8 cellular contexts compared by ENCODE assay signal in genomic region chr1:37595440-37596181, GRCh38. TPM values are rescaled to one million over a fixed set of nuclear protein-coding genes. Genes with fewer than 3 reads are reported as not detected.
A peak's percentile ranks its signal among the peaks of the same experiment; 100 is the strongest.
DNase-seq lines count a peak whose midpoint lies in the region; ATAC-seq and TF ChIP-seq lines count a peak whose summit lies in the region.

Gene GNL2 (minus strand): TSS chr1:37595937. CDS start chr1:37595822, 115 bp downstream.

- ATAC-seq in DND-41 (ENCODE audit: insufficient read depth, low read depth), result peak; percentile 97
- peak; percentile 99 for ATAC-seq in naive thymus-derived CD4-positive, alpha-beta T cell
- peak; percentile 98 to 100 for ATAC-seq in stimulated activated naive B cell treated with anti-CD40 and anti-IgM and Interleukin-4, amounts not matched to agents 10 μg/mL and 1 μg/mL and 100 μg/mL, for 72 hours (replicated peaks)

- no peaks in the 10 kb centered on the region for H3K9me3 Mint-ChIP-seq in naive thymus-derived CD4-positive, alpha-beta T cell
- no peaks in the 10 kb centered on the region for H3K9me3 Mint-ChIP-seq in stimulated activated naive B cell treated with anti-CD40 and anti-IgM and Interleukin-4, amounts not matched to agents 10 μg/mL and 1 μg/mL and 100 μg/mL, for 72 hours

- peaks cover 39% of the 10 kb centered on the region for H3K79me2 ChIP-seq in DND-41 (ENCODE audit: insufficient read depth, low read length)
- peaks cover 51% of the 10 kb centered on the region for H3K79me2 ChIP-seq in GM23248 (ENCODE audit: insufficient read depth)

- H3K36me3 ChIP-seq in DND-41 (ENCODE audit: insufficient read depth, low read length) (peaks cover 34% of the 10 kb centered on the region), GM23248 (ENCODE audit: low read depth) (peaks cover 24% of the 10 kb centered on the region)
- peaks cover 0 to 17% (median 13%) of the 10 kb centered on the region in 3 experiments for H3K36me3 ChIP-seq in naive thymus-derived CD4-positive, alpha-beta T cell (ENCODE audit: control insufficient read depth in 2 of 3, insufficient read depth in 3 of 3, low read length in 3 of 3)

- peak within 1 kb of the TSS; percentile 78 for H3K9ac ChIP-seq in DND-41 (ENCODE audit: low read depth, low read length)
- peak within 1 kb of the TSS; percentile 94 for H3K9ac ChIP-seq in GM23248

- H3K36me3 Mint-ChIP-seq in naive thymus-derived CD4-positive, alpha-beta T cell, result peaks cover 3 to 10% (median 8%) of the 10 kb centered on the region in 5 donors
- peaks cover 9 to 17% of the 10 kb centered on the region in 2 donors for H3K36me3 Mint-ChIP-seq in stimulated activated naive B cell treated with anti-CD40 and anti-IgM and Interleukin-4, amounts not matched to agents 10 μg/mL and 1 μg/mL and 100 μg/mL, for 72 hours

- DNase-seq in DND-41 (peak; percentile 94), GM23248 (peak; percentile 100), Kasumi-1 (lab: John Stamatoyannopoulos, UW) (peak; percentile 88 to 93), RPMI7951 (ENCODE audit: low read depth) (peak; percentile 94), fibroblast of gingiva (ENCODE audit: low read depth) (peak; percentile 94)
- DNase-seq in activated T-helper 1 cell treated with anti-CD3 and anti-CD28 coated beads, Interleukin-2, amount 50 U/mL, for 16 hours (ENCODE audit: low read depth in 1 of 2, low spot score in 1 of 2), result peak; percentile 93 to 95
- DNase-seq in naive thymus-derived CD4-positive, alpha-beta T cell, result peak; percentile 91 to 97 (median 95)
- peak; percentile 96 for DNase-seq in stimulated activated naive B cell treated with anti-CD40 and anti-IgM and Interleukin-4, amounts not matched to agents 10 μg/mL and 1 μg/mL and 100 μg/mL, for 72 hours

- H3K27me3 ChIP-seq in DND-41 (ENCODE audit: insufficient read depth, low read length, poor library complexity) (no peaks in the 10 kb centered on the region), GM23248 (replicated peaks; ENCODE audit: insufficient read depth) (no peaks in the 10 kb centered on the region)
- no peaks in the 10 kb centered on the region for H3K27me3 ChIP-seq in naive thymus-derived CD4-positive, alpha-beta T cell (ENCODE audit: control insufficient read depth in 2 of 2, insufficient read depth in 2 of 2, low read length in 2 of 2)

- H4K20me1 ChIP-seq in DND-41 (ENCODE audit: insufficient read depth, low read length) (peaks cover 16% of the 10 kb centered on the region; the same call in 1 of the 2 replicates), GM23248 (ENCODE audit: insufficient read depth) (no peaks in the 10 kb centered on the region)

- no peaks in the 10 kb centered on the region for H3K9me2 ChIP-seq in GM23248 (ENCODE audit: insufficient read depth)

- POLR2A ChIA-PET in naive thymus-derived CD4-positive, alpha-beta T cell (lab: Charles Lee), result interaction anchor here (1.0 to 1.8 kb wide), 6 partner anchors 42 to 264 kb away, joined by 3 to 8 read pairs (median 4); partner anchors contain the start of genes C1orf122, MEAF6, SNIP1 and ZC3H12A

- H3K27me3 Mint-ChIP-seq in naive thymus-derived CD4-positive, alpha-beta T cell, result peaks cover 0 to 12% (median 0%) of the 10 kb centered on the region in 5 donors
- no peaks in the 10 kb centered on the region for H3K27me3 Mint-ChIP-seq in stimulated activated naive B cell treated with anti-CD40 and anti-IgM and Interleukin-4, amounts not matched to agents 10 μg/mL and 1 μg/mL and 100 μg/mL, for 72 hours

- 1% methylated on average over 49 to 51 of the region's 51 CpGs for WGBS in GM23248 (ENCODE audit: low coverage in 1 of 2, low lambda C conversion rate in 2 of 2, missing lambda C conversion rate in 2 of 2), 2 experiments

- H3K4me2 ChIP-seq in DND-41 (ENCODE audit: insufficient read depth, low read length), result peak within 1 kb of the TSS; percentile 85
- H3K4me2 ChIP-seq in GM23248 (ENCODE audit: unreplicated experiment), result peak within 1 kb of the TSS; percentile 100

- H3K4me1 ChIP-seq in DND-41 (ENCODE audit: insufficient read depth, low read length) (peaks cover 29% of the 10 kb centered on the region), GM23248 (ENCODE audit: insufficient read depth) (peaks cover 20% of the 10 kb centered on the region)
- H3K4me1 ChIP-seq in naive thymus-derived CD4-positive, alpha-beta T cell (ENCODE audit: control insufficient read depth in 2 of 2, insufficient read depth in 2 of 2, low read length in 2 of 2), result peaks cover 12 to 22% of the 10 kb centered on the region in 2 donors

- intact Hi-C loops in naive thymus-derived CD4-positive, alpha-beta T cell (cut with micrococcal nuclease), result loop anchor here (1.0 to 10.0 kb wide), 13 partner anchors 41 to 1131 kb away; partner anchors contain the start of genes CDCA8 (in 2 of the 2), MEAF6 (in 2 of the 2), SNIP1 (in 2 of the 2) and C1orf122 (in 1 of the 2)

- in situ Hi-C loops in GM23248 (cut with MboI), result no loop called here

- peak within 1 kb of the TSS; percentile 92 to 99 (median 98) for H3K27ac Mint-ChIP-seq in naive thymus-derived CD4-positive, alpha-beta T cell
- H3K27ac Mint-ChIP-seq in stimulated activated naive B cell treated with anti-CD40 and anti-IgM and Interleukin-4, amounts not matched to agents 10 μg/mL and 1 μg/mL and 100 μg/mL, for 72 hours, result peak within 1 kb of the TSS; percentile 99

- no peaks in the 10 kb centered on the region for H3K9me3 ChIP-seq in DND-41 (ENCODE audit: insufficient read depth, low read length, severe bottlenecking)
- H3K9me3 ChIP-seq in GM23248 (ENCODE audit: low read depth), result no peaks in the 10 kb centered on the region
- H3K9me3 ChIP-seq in naive thymus-derived CD4-positive, alpha-beta T cell (ENCODE audit: control insufficient read depth in 2 of 3, low read length in 3 of 3), result no peaks in the 10 kb centered on the region

- peaks cover 17 to 43% (median 33%) of the 10 kb centered on the region in 7 donors for H3K4me1 Mint-ChIP-seq in naive thymus-derived CD4-positive, alpha-beta T cell
- peaks cover 17% of the 10 kb centered on the region in 2 donors for H3K4me1 Mint-ChIP-seq in stimulated activated naive B cell treated with anti-CD40 and anti-IgM and Interleukin-4, amounts not matched to agents 10 μg/mL and 1 μg/mL and 100 μg/mL, for 72 hours

- peak within 1 kb of the TSS; percentile 83 for H3K27ac ChIP-seq in DND-41 (ENCODE audit: low read length)
- peak within 1 kb of the TSS; percentile 96 for H3K27ac ChIP-seq in GM23248
- H3K27ac ChIP-seq in naive thymus-derived CD4-positive, alpha-beta T cell (ENCODE audit: low read depth, low read length), result peak within 1 kb of the TSS; percentile 86

- H3K4me3 Mint-ChIP-seq in naive thymus-derived CD4-positive, alpha-beta T cell, result peak within 1 kb of the TSS; percentile 96 to 100 (median 99)
- peak within 1 kb of the TSS; percentile 99 to 100 for H3K4me3 Mint-ChIP-seq in stimulated activated naive B cell treated with anti-CD40 and anti-IgM and Interleukin-4, amounts not matched to agents 10 μg/mL and 1 μg/mL and 100 μg/mL, for 72 hours

- TF ChIP-seq CTCF in DND-41 (IDR thresholded peaks at IDR 0.05; ENCODE audit: borderline replicate concordance, extremely low read depth, low read length, poor library complexity, severe bottlenecking), result no peak

- peaks cover 9% of the 10 kb centered on the region; the same call in 1 of the 2 replicates for H3F3A ChIP-seq in GM23248 (ENCODE audit: insufficient read depth)

- H2AFZ ChIP-seq in DND-41 (ENCODE audit: low read depth, low read length) (peak within 1 kb of the TSS; percentile 97), GM23248 (peak within 1 kb of the TSS; percentile 98)

- H3K4me3 ChIP-seq in DND-41 (ENCODE audit: low read depth in 1 of 2, low read length in 2 of 2) (peak within 1 kb of the TSS; percentile 94 to 98), GM23248 (peak within 1 kb of the TSS; percentile 99)
- peak within 1 kb of the TSS; percentile 81 for H3K4me3 ChIP-seq in naive thymus-derived CD4-positive, alpha-beta T cell (ENCODE audit: low read length)

- CTCF ChIA-PET in naive thymus-derived CD4-positive, alpha-beta T cell (lab: Charles Lee), result interaction anchor here (0.7 to 1.0 kb wide), 4 partner anchors 83 to 264 kb away, joined by 3 to 4 read pairs (median 3); partner anchors contain the start of gene MTF1

RNA-seq across cellular contexts. Expression of gene GNL2, which starts in this region (rescaled TPM):
- 39.3 and 53.6 TPM in 2 replicates for total RNA-seq in GM23248 (2014; rRNA removed; shearing (Covaris generic))
- polyA plus RNA-seq in GM23248 (2016; fragmentation: Nextera tagmentation; extraction: Ambion mirVana), result 65.4 and 67.1 TPM in 2 replicates
- total RNA-seq in RPMI7951 (2014; rRNA removed; shearing (Covaris generic)), result 61.0 and 76.7 TPM in 2 replicates
- 10 to 100 TPM; 33.3 to 60.9 (median 56.0) TPM for total RNA-seq in naive thymus-derived CD4-positive, alpha-beta T cell
- polyA plus RNA-seq in naive thymus-derived CD4-positive, alpha-beta T cell, result 10 to 100 TPM; 41.7 to 66.7 TPM

Comparison
In these comparisons a context has a peak if more than half of its experiments do, and no peak if none do; other contexts are left out.
1. Peak in every context shown above with its lines: DNase-seq, ATAC-seq, H3K4me3 ChIP-seq and H3K27ac ChIP-seq.